In genomic region chr15:90099072-90099867, GRCh38 we compare ENCODE assay signal across 10 cellular contexts. TPM values are rescaled to one million over a fixed set of nuclear protein-coding genes. Genes with fewer than 3 reads are reported as not detected.
A peak's percentile ranks its signal among the peaks of the same experiment; 100 is the strongest.
DNase-seq lines count a peak whose midpoint lies in the region; ATAC-seq, FAIRE-seq and TF ChIP-seq lines count a peak whose summit lies in the region.
"Had no signal": no experiment of that assay in that cellular context is flagged by ENCODE, and none has a peak within 500 bp of the region (broad histone marks: within the 10 kb centered on the region; RNA-seq: fewer than 3 reads in every experiment).

No MANE protein-coding gene starts in this region.

- H3K9ac ChIP-seq in GM23248 (peak overlapping the region; percentile 90), endodermal cell (ENCODE audit: extremely low read depth, low read length, poor library complexity, severe bottlenecking) (no peak overlapping the region)

- H4K20me1 ChIP-seq in GM23248 (ENCODE audit: insufficient read depth): no peaks in the 10 kb centered on the region

- peaks cover 37% of the 10 kb centered on the region for H3K36me3 Mint-ChIP-seq in activated CD4-positive, alpha-beta memory T cell treated with anti-CD3 and anti-CD28 coated beads, Interleukin-2, amount 10 ng/mL, durations not matched to agents 7 days and 5 days (ENCODE audit: low read depth)
- peaks cover 13% of the 10 kb centered on the region for H3K36me3 Mint-ChIP-seq in stimulated activated naive CD8-positive, alpha-beta T cell treated with anti-CD3 and anti-CD28 coated beads, Interleukin-15, Interleukin-2, amounts not matched to agents 100 ng/mL and 50 ng/mL, for 24 hours (ENCODE audit: low read depth)
- H3K36me3 Mint-ChIP-seq in endodermal cell (ENCODE audit: low read depth): no peaks in the 10 kb centered on the region

- no peak for TF ChIP-seq POLR2A in gastroesophageal sphincter (IDR thresholded peaks at IDR 0.05)
- TF ChIP-seq POLR2A in H54 (IDR thresholded peaks at IDR 0.05; ENCODE audit: low read depth, low read length): no peak

- no peak for ATAC-seq in gastroesophageal sphincter

- H3K27me3 ChIP-seq in GM23248 (replicated peaks; ENCODE audit: insufficient read depth) (no peaks in the 10 kb centered on the region), gastroesophageal sphincter (no peaks in the 10 kb centered on the region), endodermal cell (ENCODE audit: control insufficient read depth, insufficient read depth, low read length, poor library complexity, severe bottlenecking) (peaks cover 52% of the 10 kb centered on the region)

- no peak for TF ChIP-seq EP300 in gastroesophageal sphincter (IDR thresholded peaks at IDR 0.05)

- H2AFZ ChIP-seq in GM23248: no peak overlapping the region

- H3K4me3 ChIP-seq in GM23248 (peak overlapping the region; percentile 72; the same call in 1 of the 2 replicates), gastroesophageal sphincter (no peak overlapping the region), endodermal cell (ENCODE audit: low read length) (no peak overlapping the region)

- no peak for FAIRE-seq in H54 (lab: Jason Lieb, UNC)

- H3K36me3 ChIP-seq in GM23248 (ENCODE audit: low read depth) (no peaks in the 10 kb centered on the region), gastroesophageal sphincter (no peaks in the 10 kb centered on the region), endodermal cell (ENCODE audit: control insufficient read depth, insufficient read depth, low read length) (no peaks in the 10 kb centered on the region)

- POLR2A ChIA-PET in activated CD4-positive, alpha-beta memory T cell treated with anti-CD3 and anti-CD28 coated beads, Interleukin-2, amount 10 ng/mL, durations not matched to agents 7 days and 5 days (lab: Charles Lee): interaction anchor here (0.7 to 6.1 kb wide), 13 partner anchors 12 to 431 kb away, joined by 3 to 56 read pairs (median 5); partner anchors contain the start of genes AP3S2, CIB1, GDPGP1 and NGRN

- H3K4me1 ChIP-seq in GM23248 (ENCODE audit: insufficient read depth) (peaks cover 42% of the 10 kb centered on the region), gastroesophageal sphincter (peaks cover 3 to 94% (median 35%) of the 10 kb centered on the region in 3 donors), endodermal cell (ENCODE audit: control insufficient read depth, insufficient read depth, low read length) (peaks cover 2% of the 10 kb centered on the region)

- 94 to 97% methylated on average over 10 of the region's 10 CpGs for WGBS in GM23248 (ENCODE audit: low coverage in 1 of 2, low lambda C conversion rate in 2 of 2, missing lambda C conversion rate in 2 of 2), 2 experiments
- WGBS in gastroesophageal sphincter (ENCODE audit: low coverage in 1 of 2), 2 donors: 76 to 85% methylated on average over 7 to 10 of the region's 10 CpGs
- WGBS in endodermal cell (ENCODE audit: insufficient coverage in 1 of 2, insufficient read length in 1 of 2), 2 experiments: 91 to 96% methylated on average over 4 to 9 of the region's 10 CpGs

- H3K9me3 ChIP-seq in GM23248 (ENCODE audit: low read depth) (no peaks in the 10 kb centered on the region), gastroesophageal sphincter (no peaks in the 10 kb centered on the region), endodermal cell (ENCODE audit: control insufficient read depth, low read length) (no peaks in the 10 kb centered on the region)

- H3K9me2 ChIP-seq in GM23248 (ENCODE audit: insufficient read depth): no peaks in the 10 kb centered on the region

- in situ Hi-C loops in GM23248 (cut with MboI): no loop called here
- in situ Hi-C loops in GM13976 (cut with MboI; ENCODE audit: low sequenced_read_pairs, unreplicated experiment): no loop called here

- peak overlapping the region; percentile 93 for H3K27ac Mint-ChIP-seq in activated CD4-positive, alpha-beta memory T cell treated with anti-CD3 and anti-CD28 coated beads, Interleukin-2, amount 10 ng/mL, durations not matched to agents 7 days and 5 days
- H3K27ac Mint-ChIP-seq in stimulated activated naive CD8-positive, alpha-beta T cell treated with anti-CD3 and anti-CD28 coated beads, Interleukin-15, Interleukin-2, amounts not matched to agents 100 ng/mL and 50 ng/mL, for 24 hours: peak overlapping the region; percentile 89
- H3K27ac Mint-ChIP-seq in endodermal cell: no peak overlapping the region

- peaks cover 44% of the 10 kb centered on the region for H3F3A ChIP-seq in GM23248 (ENCODE audit: insufficient read depth)

- peak overlapping the region; percentile 99 for H3K27ac ChIP-seq in GM23248
- peak overlapping the region; percentile 96 to 100 (median 96) for H3K27ac ChIP-seq in gastroesophageal sphincter
- no peak overlapping the region for H3K27ac ChIP-seq in endodermal cell (ENCODE audit: low read depth, low read length)

- H3K9me3 Mint-ChIP-seq in activated CD4-positive, alpha-beta memory T cell treated with anti-CD3 and anti-CD28 coated beads, Interleukin-2, amount 10 ng/mL, durations not matched to agents 7 days and 5 days: no peaks in the 10 kb centered on the region
- no peaks in the 10 kb centered on the region for H3K9me3 Mint-ChIP-seq in stimulated activated naive CD8-positive, alpha-beta T cell treated with anti-CD3 and anti-CD28 coated beads, Interleukin-15, Interleukin-2, amounts not matched to agents 100 ng/mL and 50 ng/mL, for 24 hours
- no peaks in the 10 kb centered on the region for H3K9me3 Mint-ChIP-seq in endodermal cell

- CTCF ChIA-PET in activated CD4-positive, alpha-beta memory T cell treated with anti-CD3 and anti-CD28 coated beads, Interleukin-2, amount 10 ng/mL, durations not matched to agents 7 days and 5 days (lab: Charles Lee): interaction anchor here (0.7 to 3.2 kb wide), 8 partner anchors 13 to 201 kb away, joined by 3 to 19 read pairs (median 4); no protein-coding TSS in a partner anchor

- TF ChIP-seq CTCF in gastroesophageal sphincter (IDR thresholded peaks at IDR 0.05): no peak
- TF ChIP-seq CTCF in GM13976 (IDR thresholded peaks at IDR 0.05; ENCODE audit: borderline replicate concordance, control extremely low read depth, extremely low read depth, insufficient read depth, missing control alignments): no peak
- TF ChIP-seq CTCF in endodermal cell (conservative IDR thresholded peaks at IDR 0.05): no peak

- H3K4me1 Mint-ChIP-seq in activated CD4-positive, alpha-beta memory T cell treated with anti-CD3 and anti-CD28 coated beads, Interleukin-2, amount 10 ng/mL, durations not matched to agents 7 days and 5 days: peaks cover 78% of the 10 kb centered on the region
- peaks cover 83% of the 10 kb centered on the region for H3K4me1 Mint-ChIP-seq in stimulated activated naive CD8-positive, alpha-beta T cell treated with anti-CD3 and anti-CD28 coated beads, Interleukin-15, Interleukin-2, amounts not matched to agents 100 ng/mL and 50 ng/mL, for 24 hours (ENCODE audit: low read depth)
- H3K4me1 Mint-ChIP-seq in endodermal cell: peaks cover 24% of the 10 kb centered on the region

- H3K27me3 Mint-ChIP-seq in activated CD4-positive, alpha-beta memory T cell treated with anti-CD3 and anti-CD28 coated beads, Interleukin-2, amount 10 ng/mL, durations not matched to agents 7 days and 5 days: peaks cover 4% of the 10 kb centered on the region
- H3K27me3 Mint-ChIP-seq in stimulated activated naive CD8-positive, alpha-beta T cell treated with anti-CD3 and anti-CD28 coated beads, Interleukin-15, Interleukin-2, amounts not matched to agents 100 ng/mL and 50 ng/mL, for 24 hours: no peaks in the 10 kb centered on the region
- H3K27me3 Mint-ChIP-seq in endodermal cell (ENCODE audit: insufficient read depth): peaks cover 87% of the 10 kb centered on the region

- peak overlapping the region; percentile 77 for H3K4me2 ChIP-seq in GM23248 (ENCODE audit: unreplicated experiment)

- H3K4me3 Mint-ChIP-seq in activated CD4-positive, alpha-beta memory T cell treated with anti-CD3 and anti-CD28 coated beads, Interleukin-2, amount 10 ng/mL, durations not matched to agents 7 days and 5 days: peak overlapping the region; percentile 75
- peak overlapping the region; percentile 88 for H3K4me3 Mint-ChIP-seq in stimulated activated naive CD8-positive, alpha-beta T cell treated with anti-CD3 and anti-CD28 coated beads, Interleukin-15, Interleukin-2, amounts not matched to agents 100 ng/mL and 50 ng/mL, for 24 hours
- H3K4me3 Mint-ChIP-seq in endodermal cell: no peak overlapping the region

- DNase-seq in GM23248 (no peak), C1 segment of cervical spinal cord (lab: John Stamatoyannopoulos, UW) (no peak), H54 (ENCODE audit: insufficient read length, low spot score) (no peak), GM13976 (ENCODE audit: low spot score) (no peak), endodermal cell (no peak)
- DNase-seq in activated CD4-positive, alpha-beta memory T cell treated with anti-CD3 and anti-CD28 coated beads, Interleukin-2, amount 10 ng/mL, durations not matched to agents 7 days and 5 days: peak; percentile 63
- DNase-seq: GOT3, NCI-H2227 treated with DMSO at 0.1 percent for 48 hours had no signal

- H3K79me2 ChIP-seq in GM23248 (ENCODE audit: insufficient read depth): peaks cover 48% of the 10 kb centered on the region

RNA-seq across cellular contexts. Expression of gene IDH2, which starts 3.0 kb away (rescaled TPM):
- total RNA-seq in GM23248 (2014; rRNA removed; shearing (Covaris generic)): 58.3 and 67.7 TPM in 2 replicates
- polyA plus RNA-seq in GM23248 (2016; fragmentation: Nextera tagmentation; extraction: Ambion mirVana): 104 and 109 TPM in 2 replicates
- 100 to 1,000 TPM; 218 to 224 TPM for total RNA-seq in activated CD4-positive, alpha-beta memory T cell treated with anti-CD3 and anti-CD28 coated beads, Interleukin-2, amount 10 ng/mL, durations not matched to agents 7 days and 5 days
- 100 to 1,000 TPM in 3 of 4 donors, 10 to 100 TPM in 1; 45.2 to 289 (median 132) TPM for total RNA-seq in gastroesophageal sphincter
- total RNA-seq in endodermal cell: 10 to 100 TPM; 27.0 to 50.8 TPM
- 120 TPM for polyA plus RNA-seq in endodermal cell (2013, experiment 1 of 2)
- polyA plus RNA-seq in endodermal cell (2013, experiment 2 of 2): 116 TPM
